17 cellular contexts compared by ENCODE assay signal in the genomic region with DNA sequence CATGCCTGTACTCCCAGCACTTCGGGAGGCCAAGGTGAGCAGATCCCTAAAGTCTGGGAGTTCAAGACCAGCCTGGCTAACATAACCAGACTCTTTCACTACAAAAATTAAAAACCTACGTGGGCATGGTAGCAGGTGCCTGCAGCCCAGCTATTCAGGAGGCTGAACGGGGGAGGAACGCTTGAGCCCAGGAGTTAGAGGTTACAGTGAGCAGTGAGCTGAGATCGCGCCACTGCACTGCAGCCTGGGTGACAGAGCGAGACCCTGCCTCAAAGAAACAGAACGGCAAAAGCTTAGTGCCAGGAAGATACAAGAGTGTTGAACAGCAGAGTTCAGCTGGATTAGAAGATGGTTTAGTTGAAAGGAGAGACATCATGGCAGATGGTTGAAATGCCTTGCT. TPM values are rescaled to one million over a fixed set of nuclear protein-coding genes. Genes with fewer than 3 reads are reported as not detected.
DNase-seq lines count a peak whose midpoint lies in the region; TF ChIP-seq lines count a peak whose summit lies in the region.
"Had no signal": no experiment of that assay in that cellular context is flagged by ENCODE, and none has a peak within 500 bp of the region (broad histone marks: within the 10 kb centered on the region; RNA-seq: fewer than 3 reads in every experiment).

No MANE protein-coding gene starts in this region.

- no peak for DNase-seq in H9
- no peak for DNase-seq in chondrocyte (ENCODE audit: low spot score)
- DNase-seq in type B pancreatic cell (ENCODE audit: extremely low spot score, unreplicated experiment): no peak
- DNase-seq in MG63: no peak
- no peak for DNase-seq in esophagus squamous epithelium (lab: John Stamatoyannopoulos, UW)
- no peak for DNase-seq in activated T-cell treated with anti-CD3 and anti-CD28 coated beads, Interleukin-2, amount 50 U/mL, for 1 hour
- DNase-seq: ACHN; AML-193; Calu3; CD4-positive, alpha-beta T cell; NCI-H1930; NCI-H2171; NCI-H446; OCI-M1; SHP77 treated with DMSO at 0.1 percent for 48 hours had no signal

- H2BK5ac ChIP-seq in H9 (ENCODE audit: insufficient read length, low read length): peak overlapping the region; percentile 89

- H3K27me3 ChIP-seq in H9 (ENCODE audit: insufficient read depth, low read length): no peaks in the 10 kb centered on the region
- no peaks in the 10 kb centered on the region for H3K27me3 ChIP-seq in MG63
- no peaks in the 10 kb centered on the region for H3K27me3 ChIP-seq in esophagus squamous epithelium

- H3K36me3 ChIP-seq in mesodermal cell (ENCODE audit: control insufficient read depth, insufficient read depth, low read length) (peaks cover 29% of the 10 kb centered on the region), MG63 (peaks cover 5% of the 10 kb centered on the region; the same call in 1 of the 2 replicates), esophagus squamous epithelium (no peaks in the 10 kb centered on the region)

- H3K9me3 Mint-ChIP-seq in H9: peaks cover 24 to 28% of the 10 kb centered on the region in 2 experiments
- H3K9me3 Mint-ChIP-seq in chondrocyte (ENCODE audit: low read depth): peaks cover 12% of the 10 kb centered on the region
- H3K9me3 Mint-ChIP-seq in type B pancreatic cell: peaks cover 7% of the 10 kb centered on the region

- peaks cover 9% of the 10 kb centered on the region for H3K4me1 ChIP-seq in H9 (ENCODE audit: insufficient read depth, low read length)
- H3K4me1 ChIP-seq in mesodermal cell (ENCODE audit: control insufficient read depth, insufficient read depth, low read length, poor library complexity, severe bottlenecking): peaks cover 31% of the 10 kb centered on the region
- H3K4me1 ChIP-seq in esophagus squamous epithelium: no peaks in the 10 kb centered on the region

- no peaks in the 10 kb centered on the region for H3K9me3 ChIP-seq in H9 (ENCODE audit: control insufficient read depth, low read depth, low read length)
- peaks cover 19% of the 10 kb centered on the region for H3K9me3 ChIP-seq in mesodermal cell (ENCODE audit: control insufficient read depth, low read length)
- peaks cover 20% of the 10 kb centered on the region for H3K9me3 ChIP-seq in MG63
- peaks cover 0 to 7% (median 2%) of the 10 kb centered on the region in 3 donors for H3K9me3 ChIP-seq in esophagus squamous epithelium

- no peak overlapping the region for H2AK5ac ChIP-seq in H9 (ENCODE audit: insufficient read length, low read length)

- H3K36me3 Mint-ChIP-seq in H9 (ENCODE audit: insufficient read depth in 1 of 3, low read depth in 3 of 3) (peaks cover 25 to 36% (median 28%) of the 10 kb centered on the region in 3 experiments), chondrocyte (ENCODE audit: low read depth) (peaks cover 13% of the 10 kb centered on the region), type B pancreatic cell (peaks cover 28% of the 10 kb centered on the region)

- peaks cover 7% of the 10 kb centered on the region for H3K79me1 ChIP-seq in H9 (ENCODE audit: insufficient read depth, low read depth, low read length, poor library complexity, severe bottlenecking)

- H3K4me3 ChIP-seq in mesodermal cell (ENCODE audit: extremely low read depth, insufficient read depth, low read length, poor library complexity, severe bottlenecking): no peak overlapping the region
- H3K4me3 ChIP-seq in MG63: no peak overlapping the region
- no peak overlapping the region for H3K4me3 ChIP-seq in esophagus squamous epithelium

- H2BK12ac ChIP-seq in H9 (ENCODE audit: insufficient read length, low read depth, low read length): no peak overlapping the region

- no peaks in the 10 kb centered on the region; the same call in 1 of the 2 replicates for H3K27me3 Mint-ChIP-seq in H9 (ENCODE audit: low read depth)
- no peaks in the 10 kb centered on the region for H3K27me3 Mint-ChIP-seq in chondrocyte (ENCODE audit: low read depth)
- H3K27me3 Mint-ChIP-seq in type B pancreatic cell: no peaks in the 10 kb centered on the region

- no peak overlapping the region for H3K9ac ChIP-seq in H9 (ENCODE audit: extremely low read depth, insufficient read length, low read length)

- H3K4me2 ChIP-seq in H9 (ENCODE audit: insufficient read depth, insufficient read length, low read length): no peak overlapping the region

- no peak overlapping the region for H4K91ac ChIP-seq in H9 (ENCODE audit: insufficient read length, low read depth, low read length)

- H3T11ph ChIP-seq in H9 (ENCODE audit: low read length): no peak overlapping the region

- no peak overlapping the region for H2AFZ ChIP-seq in H9 (ENCODE audit: low read length)

- H3K4ac ChIP-seq in H9 (ENCODE audit: low read depth, low read length): no peak overlapping the region

- peaks cover 8% of the 10 kb centered on the region; the same call in 1 of the 2 replicates for H3K79me2 ChIP-seq in H9 (ENCODE audit: insufficient read depth, low read length)

- H2BK120ac ChIP-seq in H9 (ENCODE audit: low read depth, low read length, poor library complexity, severe bottlenecking): no peak overlapping the region

- H2BK20ac ChIP-seq in H9 (ENCODE audit: low read depth, low read length, poor library complexity, severe bottlenecking): no peak overlapping the region

- peaks cover 6% of the 10 kb centered on the region for H3K23me2 ChIP-seq in H9 (ENCODE audit: insufficient read length, low read depth, low read length, poor library complexity, severe bottlenecking)

- no peak overlapping the region for H2BK15ac ChIP-seq in H9 (ENCODE audit: low read depth, low read length)

- H3K23ac ChIP-seq in H9 (ENCODE audit: insufficient read length, low read depth, low read length): no peak overlapping the region

- no peak overlapping the region for H3K56ac ChIP-seq in H9 (ENCODE audit: insufficient read length, low read depth, low read length)

- H3K27ac Mint-ChIP-seq in H9 (peak overlapping the region; percentile 80 to 99 (median 97)), chondrocyte (ENCODE audit: unreplicated experiment) (peak overlapping the region; percentile 14), type B pancreatic cell (no peak overlapping the region)
- H3K27ac Mint-ChIP-seq: CD4-positive, alpha-beta T cell had no signal

- no CpG with 5 or more reads among the region's 8 CpGs for WGBS in H9 (ENCODE audit: extremely low coverage, insufficient read length, low lambda C conversion rate)
- 84 to 89% methylated on average over 7 to 8 of the region's 8 CpGs for WGBS in mesodermal cell (ENCODE audit: insufficient coverage in 2 of 2), 2 experiments
- 86 to 90% methylated on average over 8 of the region's 8 CpGs for WGBS in esophagus squamous epithelium, 2 donors

- H4K8ac ChIP-seq in H9 (replicated peaks; ENCODE audit: insufficient read length, low read depth, low read length): no peak overlapping the region

- TF ChIP-seq CTCF in H9 (conservative IDR thresholded peaks at IDR 0.05) (no peak), chondrocyte (IDR thresholded peaks at IDR 0.05) (no peak), type B pancreatic cell (conservative IDR thresholded peaks at IDR 0.05) (no peak), esophagus squamous epithelium (IDR thresholded peaks at IDR 0.05) (no peak)

- H3K18ac ChIP-seq in H9 (ENCODE audit: insufficient read length, low read depth, low read length): no peak overlapping the region

- intact Hi-C loops in esophagus squamous epithelium (cut with DNase I): no loop called here

- H3K27ac ChIP-seq in H9 (ENCODE audit: insufficient read length, low read depth, low read length) (peak overlapping the region; percentile 72), mesodermal cell (ENCODE audit: low read depth, low read length, severe bottlenecking) (peak overlapping the region; percentile 37), esophagus squamous epithelium (no peak overlapping the region)

- peak overlapping the region; percentile 52 to 69 for H3K4me3 Mint-ChIP-seq in H9
- H3K4me3 Mint-ChIP-seq in chondrocyte (ENCODE audit: unreplicated experiment): no peak overlapping the region
- H3K4me3 Mint-ChIP-seq in type B pancreatic cell: peak overlapping the region; percentile 70
- H3K4me3 Mint-ChIP-seq: CD4-positive, alpha-beta T cell had no signal

- peak overlapping the region; percentile 49; the same call in 1 of the 2 replicates for H3K14ac ChIP-seq in H9 (ENCODE audit: insufficient read depth, low read length)

- no peaks in the 10 kb centered on the region for H4K20me1 ChIP-seq in H9 (ENCODE audit: control insufficient read depth, insufficient read depth, insufficient read length)

- H4K5ac ChIP-seq in H9 (ENCODE audit: insufficient read length, low read depth, low read length): no peak overlapping the region

- H3K4me1 Mint-ChIP-seq in H9 (peaks cover 40 to 45% of the 10 kb centered on the region in 2 experiments), chondrocyte (ENCODE audit: low read depth) (peaks cover 76% of the 10 kb centered on the region), type B pancreatic cell (ENCODE audit: unreplicated experiment) (peaks cover 39% of the 10 kb centered on the region)

- TF ChIP-seq POLR2A in esophagus squamous epithelium (IDR thresholded peaks at IDR 0.05): no peak

RNA-seq across cellular contexts. Expression of gene RNF113B, which starts 24.1 kb away (rescaled TPM):
- total RNA-seq in H9 (2021) (not detected in 2 replicates), chondrocyte (not detected in 3 replicates), type B pancreatic cell (ENCODE audit: low replicate concordance) (not detected in 2 replicates), esophagus squamous epithelium (not detected)
- not detected for polyA plus RNA-seq in mesodermal cell (2013, experiment 1 of 2)
- polyA plus RNA-seq in mesodermal cell (2013, experiment 2 of 2): not detected
- total RNA-seq in MG63 (2014; rRNA removed; shearing (Covaris generic); ENCODE audit: low replicate concordance): not detected in 2 replicates
- total RNA-seq: Calu3; CD4-positive, alpha-beta T cell; RPMI7951 had no signal

RNA-seq across cellular contexts. Expression of gene FARP1, which starts 58.3 kb away (rescaled TPM):
- total RNA-seq in H9 (2021): 95.9 and 97.4 TPM in 2 replicates
- 237 to 331 TPM (median 328 TPM) in 3 replicates for total RNA-seq in chondrocyte
- 113 TPM for polyA plus RNA-seq in mesodermal cell (2013, experiment 1 of 2)
- 136 TPM for polyA plus RNA-seq in mesodermal cell (2013, experiment 2 of 2)
- total RNA-seq in type B pancreatic cell (ENCODE audit: low replicate concordance): 195 and 301 TPM in 2 replicates
- 16.0 and 46.0 TPM in 2 replicates for total RNA-seq in MG63 (2014; rRNA removed; shearing (Covaris generic); ENCODE audit: low replicate concordance)
- 10 to 100 TPM in 1 of 4 donors, 1 to 10 TPM in 3; 1.5 to 10.3 (median 6.4) TPM for total RNA-seq in esophagus squamous epithelium

Comparison
In these comparisons a context has a peak if more than half of its experiments do, and no peak if none do; other contexts are left out.
1. H3K27ac ChIP-seq: peak in H9 (single experiment) and mesodermal cell (single experiment); none in esophagus squamous epithelium (0 of 4).